Comparison of ENCODE assay signal across 18 cellular contexts in the genomic region with DNA sequence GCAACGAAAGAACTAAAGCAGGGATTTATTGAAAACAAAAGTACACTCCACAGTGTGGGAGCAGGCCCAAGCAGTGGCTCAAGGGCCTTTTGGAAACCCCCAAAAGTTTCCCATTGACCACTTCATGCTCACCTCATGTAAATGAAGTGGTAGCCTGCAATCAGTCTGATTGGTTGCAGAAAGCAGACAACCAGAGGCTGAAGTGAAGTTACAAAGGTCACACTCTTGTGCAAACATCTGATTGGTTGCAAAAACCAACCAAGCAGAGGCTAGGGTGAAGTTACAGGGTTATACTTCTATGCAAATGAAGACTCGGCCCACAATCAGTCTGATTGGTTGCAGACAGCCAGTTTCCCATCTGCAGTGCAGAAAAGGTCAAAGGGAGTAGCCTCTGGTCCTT.
DNase-seq lines count a peak whose midpoint lies in the region; ATAC-seq, FAIRE-seq and TF ChIP-seq lines count a peak whose summit lies in the region.
"Had no signal": no experiment of that assay in that cellular context is flagged by ENCODE, and none has a peak within 500 bp of the region (broad histone marks: within the 10 kb centered on the region; RNA-seq: fewer than 3 reads in every experiment).

No MANE protein-coding gene starts in this region.

- TF ChIP-seq CTCF in GM12878 (IDR thresholded peaks at IDR 0.05 in 2 of 3, conservative IDR thresholded peaks at IDR 0.05 in 1 of 3; ENCODE audit: control insufficient read depth in 2 of 3, extremely low read depth in 1 of 3, insufficient read depth in 1 of 3, low read depth in 3 of 3, low read length in 3 of 3) (no peak), endothelial cell (IDR thresholded peaks at IDR 0.05; ENCODE audit: unreplicated experiment) (no peak), psoas muscle (IDR thresholded peaks at IDR 0.05) (no peak)

- ATAC-seq in GM18870 (IDR thresholded peaks at IDR 0.05; ENCODE audit: unreplicated experiment) (peak; percentile 87), GM21619 (IDR thresholded peaks at IDR 0.05; ENCODE audit: unreplicated experiment) (peak; percentile 63), HG03097 (IDR thresholded peaks at IDR 0.05; ENCODE audit: low FRiP score, unreplicated experiment) (peak; percentile 65), GM12878 (peak; percentile 94), psoas muscle (no peak)
- ATAC-seq in activated CD4-positive, CD25-positive, alpha-beta regulatory T cell treated with anti-CD3 and anti-CD28 coated beads, Interleukin-2, amount 50 U/mL, for 24 hours, result no peak
- ATAC-seq: T-helper 17 cell had no signal

- H3K27me3 Mint-ChIP-seq in endothelial cell (ENCODE audit: unreplicated experiment), result no peaks in the 10 kb centered on the region
- H3K27me3 Mint-ChIP-seq: activated B cell treated with CpG ODN at 0.5 μM for 24 hours; central memory CD8-positive, alpha-beta T cell; T-helper 17 cell had no signal

- CTCF ChIA-PET in GM12878 (lab: Yijun Ruan, JAX), result no interaction called here

- BruUV-seq in GM12878 (replicated peaks; lab: Mats Ljungman, UMichigan), result no TSS peak

- TF ChIP-seq RAD21 in GM12878 (IDR thresholded peaks at IDR 0.05; ENCODE audit: insufficient read depth, low read depth, low read length), result no peak

- no peaks in the 10 kb centered on the region for H3K4me1 Mint-ChIP-seq in endothelial cell (ENCODE audit: unreplicated experiment)
- H3K4me1 Mint-ChIP-seq: activated B cell treated with CpG ODN at 0.5 μM for 24 hours; central memory CD8-positive, alpha-beta T cell; T-helper 17 cell had no signal

- H3K27ac Mint-ChIP-seq in endothelial cell (ENCODE audit: unreplicated experiment), result no peak overlapping the region
- H3K27ac Mint-ChIP-seq: activated B cell treated with CpG ODN at 0.5 μM for 24 hours, T-helper 17 cell had no signal

- no peak for TF ChIP-seq POLR2A in GM12878 (IDR thresholded peaks at IDR 0.05; ENCODE audit: low read depth, low read length)

- WGBS in GM12878 (ENCODE audit: insufficient coverage, insufficient replicate concordance, low lambda C conversion rate, missing lambda C conversion rate), result 3% methylated on average over 2 of the region's 2 CpGs
- WGBS in psoas muscle, 3 donors, result 56 to 73% (median 63%) methylated on average over 2 of the region's 2 CpGs

- H3K9me3 ChIP-seq in GM12878 (replicated peaks; ENCODE audit: control insufficient read depth, insufficient read depth, low read length), result peaks cover 9% of the 10 kb centered on the region; the same call in 2 of the 3 replicates
- no peaks in the 10 kb centered on the region for H3K9me3 ChIP-seq in psoas muscle

- POLR2A ChIA-PET in GM12878 (lab: Charles Lee), result no interaction called here

- H3K36me3 ChIP-seq in GM12878 (ENCODE audit: control insufficient read depth in 2 of 2, insufficient read depth in 2 of 2, low read length in 1 of 2) (no peaks in the 10 kb centered on the region), psoas muscle (ENCODE audit: insufficient read depth in 1 of 2, low read depth in 1 of 2) (no peaks in the 10 kb centered on the region)

- no peaks in the 10 kb centered on the region for H3K79me2 ChIP-seq in GM12878 (ENCODE audit: control insufficient read depth, insufficient read depth, low read length)

- RAD21 ChIA-PET in GM12878 (lab: Charles Lee; ENCODE audit: unreplicated experiment), result no interaction called here

- in situ Hi-C loops in GM12878 (cut with MboI), result no loop called here

- H3K4me3 Mint-ChIP-seq in endothelial cell (ENCODE audit: unreplicated experiment), result no peak overlapping the region
- H3K4me3 Mint-ChIP-seq: activated B cell treated with CpG ODN at 0.5 μM for 24 hours; central memory CD8-positive, alpha-beta T cell; T-helper 17 cell had no signal

- H3K4me2 ChIP-seq in GM12878 (ENCODE audit: control insufficient read depth, insufficient read depth), result no peak overlapping the region
- H3K4me2 ChIP-seq: KMS-11 had no signal

- H3K27ac ChIP-seq in GM12878 (ENCODE audit: control insufficient read depth, insufficient read depth), result no peak overlapping the region
- H3K27ac ChIP-seq in psoas muscle, result no peak overlapping the region
- H3K27ac ChIP-seq: KMS-11 had no signal

- TF ChIP-seq EP300 in GM12878 (IDR thresholded peaks at IDR 0.05; ENCODE audit: borderline replicate concordance in 1 of 2, control insufficient read depth in 1 of 2, low read depth in 2 of 2, low read length in 2 of 2), result no peak

- DNase-seq in GM12878 (ENCODE audit: low read depth, low spot score), result peak; percentile 37
- no peak for DNase-seq in endothelial cell (ENCODE audit: low spot score)
- no peak for DNase-seq in psoas muscle
- no peak for DNase-seq in frontal cortex (ENCODE audit: low spot score in 2 of 2)
- DNase-seq: activated B cell treated with CpG ODN at 0.5 μM for 24 hours; activated effector memory CD4-positive, alpha-beta T cell treated with Interleukin-2 at 50 U/mL for 16 hours; NCI-H1105 treated with DMSO at 0.1 percent for 48 hours; NCI-H2171 treated with DMSO at 0.1 percent for 48 hours; retina; stimulated activated naive CD4-positive, alpha-beta T cell; T-helper 17 cell; trophoblast cell had no signal

- no peaks in the 10 kb centered on the region for H4K20me1 ChIP-seq in GM12878 (ENCODE audit: control insufficient read depth, insufficient read depth)

- H3K9ac ChIP-seq in GM12878 (ENCODE audit: control insufficient read depth, insufficient read depth, low read length), result no peak overlapping the region
- H3K9ac ChIP-seq: KMS-11 had no signal

- no peak overlapping the region for H2AFZ ChIP-seq in GM12878 (ENCODE audit: control insufficient read depth, low read depth, low read length)

- H3K4me3 ChIP-seq in GM12878 (no peak overlapping the region), psoas muscle (no peak overlapping the region)

- SMC1A ChIA-PET in GM12878 (lab: Charles Lee; ENCODE audit: uncharacterized antibody, unreplicated experiment), result no interaction called here

- intact Hi-C loops in GM12878 (cut with micrococcal nuclease; ENCODE audit: unreplicated experiment), result no loop called here
- intact Hi-C loops in psoas muscle (cut with DNase I), result no loop called here

- FAIRE-seq in GM12878 (lab: Jason Lieb, UNC) (no peak), frontal cortex (lab: Jason Lieb, UNC) (no peak)

- H3K9me3 Mint-ChIP-seq in endothelial cell (ENCODE audit: unreplicated experiment), result peaks cover 6% of the 10 kb centered on the region

- peaks cover 11% of the 10 kb centered on the region for H3K36me3 Mint-ChIP-seq in endothelial cell (ENCODE audit: low read depth, unreplicated experiment)

- H3K4me1 ChIP-seq in GM12878 (ENCODE audit: control insufficient read depth, insufficient read depth, low read length) (no peaks in the 10 kb centered on the region), psoas muscle (no peaks in the 10 kb centered on the region)

- no peaks in the 10 kb centered on the region for H3K27me3 ChIP-seq in GM12878 (replicated peaks in 1 of 2; ENCODE audit: control insufficient read depth in 2 of 2, insufficient read depth in 2 of 2, low read length in 1 of 2)
- no peaks in the 10 kb centered on the region for H3K27me3 ChIP-seq in psoas muscle (ENCODE audit: insufficient read depth in 3 of 3, low read length in 2 of 3)

TF ChIP-seq in GM12878, 131 proteins besides CTCF, POLR2A, EP300 and RAD21:
- TF ChIP-seq, protein P1, sequence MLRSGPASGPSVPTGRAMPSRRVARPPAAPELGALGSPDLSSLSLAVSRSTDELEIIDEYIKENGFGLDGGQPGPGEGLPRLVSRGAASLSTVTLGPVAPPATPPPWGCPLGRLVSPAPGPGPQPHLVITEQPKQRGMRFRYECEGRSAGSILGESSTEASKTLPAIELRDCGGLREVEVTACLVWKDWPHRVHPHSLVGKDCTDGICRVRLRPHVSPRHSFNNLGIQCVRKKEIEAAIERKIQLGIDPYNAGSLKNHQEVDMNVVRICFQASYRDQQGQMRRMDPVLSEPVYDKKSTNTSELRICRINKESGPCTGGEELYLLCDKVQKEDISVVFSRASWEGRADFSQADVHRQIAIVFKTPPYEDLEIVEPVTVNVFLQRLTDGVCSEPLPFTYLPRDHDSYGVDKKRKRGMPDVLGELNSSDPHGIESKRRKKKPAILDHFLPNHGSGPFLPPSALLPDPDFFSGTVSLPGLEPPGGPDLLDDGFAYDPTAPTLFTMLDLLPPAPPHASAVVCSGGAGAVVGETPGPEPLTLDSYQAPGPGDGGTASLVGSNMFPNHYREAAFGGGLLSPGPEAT (IDR thresholded peaks at IDR 0.05; ENCODE audit: low read depth), result peak; percentile 43; the same call in 1 of the 2 replicates
- TF ChIP-seq RELA (IDR thresholded peaks at IDR 0.05; ENCODE audit: borderline replicate concordance, partially characterized antibody) (peak; percentile 20), PBX3 (IDR thresholded peaks at IDR 0.05; ENCODE audit: insufficient replicate concordance, low read depth, low read length) (no peak), NR2F1 (conservative IDR thresholded peaks at IDR 0.05) (peak; percentile 54; the same call in 1 of the 2 replicates), RCOR1 (conservative IDR thresholded peaks at IDR 0.05; ENCODE audit: low read depth, low read length) (no peak), POU2F2 (IDR thresholded peaks at IDR 0.05; ENCODE audit: borderline replicate concordance, low read depth, low read length) (peak; percentile 63; the same call in 1 of the 3 replicates)
TF ChIP-seq in GM12878: peak in this region for 4.

Comparison
In these comparisons a context has a peak if more than half of its experiments do, and no peak if none do; other contexts are left out.
1. ATAC-seq: peak in GM18870 (single experiment), GM21619 (single experiment), HG03097 (single experiment) and GM12878 (single experiment); none in activated CD4-positive, CD25-positive, alpha-beta regulatory T cell treated with anti-CD3 and anti-CD28 coated beads, Interleukin-2, amount 50 U/mL, for 24 hours (0 of 2) and psoas muscle (0 of 4).